ENCODE assay signal across 21 cellular contexts in the genomic region with DNA sequence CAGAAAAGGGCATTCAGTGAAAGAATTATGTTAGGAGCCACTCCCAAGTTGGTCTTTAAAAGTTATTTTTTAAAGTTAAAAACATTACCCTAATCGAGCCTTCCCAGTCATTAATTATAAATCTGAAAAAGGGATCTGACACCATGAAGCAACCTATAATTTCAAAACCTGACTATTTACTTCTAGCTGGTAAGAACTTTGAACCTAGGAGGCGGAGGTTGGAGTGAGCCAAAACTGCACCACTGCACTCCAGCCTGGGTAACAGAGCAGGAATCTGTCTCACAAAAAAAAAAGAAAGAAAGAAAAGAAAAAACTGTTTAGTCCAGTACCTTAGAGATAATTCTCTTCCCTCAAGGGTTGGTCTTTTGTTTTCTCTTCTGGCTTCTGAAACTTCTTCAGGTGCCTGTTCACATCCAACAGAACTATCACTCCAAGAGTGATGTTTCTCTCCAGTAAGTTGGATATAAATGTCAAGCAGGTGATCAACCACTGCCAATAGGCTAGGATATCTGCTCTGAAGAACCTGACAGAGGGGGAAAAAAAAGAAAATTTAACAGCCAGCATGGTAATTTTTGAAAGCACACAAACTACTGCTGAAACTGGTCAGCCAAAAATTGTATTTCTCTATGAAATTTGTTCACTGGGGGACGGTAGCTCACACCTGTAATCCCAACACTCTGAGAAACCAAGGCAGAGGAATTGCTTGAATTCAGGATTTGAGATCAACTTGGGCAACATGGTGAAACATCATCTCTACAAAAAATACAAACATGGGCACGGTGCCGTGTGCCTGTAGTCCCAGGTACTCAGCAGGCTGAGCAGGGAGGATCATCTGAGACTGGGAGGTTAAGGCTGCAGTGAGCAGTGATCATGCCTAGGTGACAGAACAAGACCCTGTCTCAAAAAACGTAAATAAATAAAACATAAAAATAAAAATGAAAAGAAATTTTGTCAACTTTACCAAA. TPM values are rescaled to one million over a fixed set of nuclear protein-coding genes. Genes with fewer than 3 reads are reported as not detected.
A peak's percentile ranks its signal among the peaks of the same experiment; 100 is the strongest.
DNase-seq lines count a peak whose midpoint lies in the region; ATAC-seq, FAIRE-seq and TF ChIP-seq lines count a peak whose summit lies in the region.
"Had no signal": no experiment of that assay in that cellular context is flagged by ENCODE, and none has a peak within 500 bp of the region (broad histone marks: within the 10 kb centered on the region; RNA-seq: fewer than 3 reads in every experiment).

No MANE protein-coding gene starts in this region.

- H3K36me3 ChIP-seq in liver (ENCODE audit: control insufficient read depth in 4 of 4, insufficient read depth in 3 of 4, low read depth in 1 of 4, low read length in 3 of 4): peaks cover 0 to 4% (median under 1%) of the 10 kb centered on the region in 4 donors

- peak overlapping the region; percentile 89 to 94 for H3K27ac ChIP-seq in liver (ENCODE audit: low read depth in 1 of 2, low read length in 2 of 2)
- H3K27ac ChIP-seq: 22Rv1, A549, C4-2B had no signal

- peak in 1 of 2 donors; percentile 19 for TF ChIP-seq RAD21 in liver (IDR thresholded peaks at IDR 0.05)

- no peaks in the 10 kb centered on the region for H3K9me3 Mint-ChIP-seq in activated CD4-positive, alpha-beta T cell treated with anti-CD3 and anti-CD28 coated beads for 36 hours (ENCODE audit: low read depth)
- H3K9me3 Mint-ChIP-seq in activated CD4-positive, alpha-beta T cell treated with anti-CD3 and anti-CD28 coated beads, Interleukin-2, amount 10 ng/mL, durations not matched to agents 7 days and 5 days: no peaks in the 10 kb centered on the region
- H3K9me3 Mint-ChIP-seq in effector memory CD8-positive, alpha-beta T cell: no peaks in the 10 kb centered on the region
- H3K9me3 Mint-ChIP-seq: CD4-positive, alpha-beta T cell had no signal

- ATAC-seq in activated CD4-positive, alpha-beta T cell treated with anti-CD3 and anti-CD28 coated beads for 36 hours: no peak
- ATAC-seq in effector memory CD8-positive, alpha-beta T cell (replicated peaks): no peak
- ATAC-seq in HG03571 (IDR thresholded peaks at IDR 0.05; ENCODE audit: unreplicated experiment) (no peak), HG02981 (IDR thresholded peaks at IDR 0.05; ENCODE audit: unreplicated experiment) (no peak), HG03520 (IDR thresholded peaks at IDR 0.05; ENCODE audit: unreplicated experiment) (no peak)
- ATAC-seq: A549 had no signal

- H3K4me3 Mint-ChIP-seq in activated CD4-positive, alpha-beta T cell treated with anti-CD3 and anti-CD28 coated beads for 36 hours: no peak overlapping the region
- H3K4me3 Mint-ChIP-seq in activated CD4-positive, alpha-beta T cell treated with anti-CD3 and anti-CD28 coated beads, Interleukin-2, amount 10 ng/mL, durations not matched to agents 7 days and 5 days: no peak overlapping the region
- no peak overlapping the region for H3K4me3 Mint-ChIP-seq in effector memory CD8-positive, alpha-beta T cell
- H3K4me3 Mint-ChIP-seq: CD4-positive, alpha-beta T cell; IgD-negative memory B cell had no signal

- peak; percentile 44 for FAIRE-seq in GM12892 (lab: Jason Lieb, UNC)
- FAIRE-seq: A549, D721Med, G401.6, GM12891, HTR-8/SVneo had no signal

- H3K27me3 ChIP-seq in liver (ENCODE audit: control insufficient read depth in 4 of 4, insufficient read depth in 4 of 4, low read length in 3 of 4): no peaks in the 10 kb centered on the region

- CTCF ChIA-PET in activated CD4-positive, alpha-beta T cell treated with anti-CD3 and anti-CD28 coated beads for 36 hours (lab: Charles Lee): no interaction called here
- CTCF ChIA-PET in activated CD4-positive, alpha-beta T cell treated with anti-CD3 and anti-CD28 coated beads, Interleukin-2, amount 10 ng/mL, durations not matched to agents 7 days and 5 days (lab: Charles Lee): interaction anchor here (1.3 kb wide), 1 partner anchor 9 kb away, joined by 4 read pairs; no protein-coding TSS in a partner anchor

- TF ChIP-seq CTCF in liver (IDR thresholded peaks at IDR 0.05; ENCODE audit: low read depth, low read length, missing input control): no peak

- peaks cover 6 to 33% (median 15%) of the 10 kb centered on the region in 4 donors for H3K4me1 ChIP-seq in liver (ENCODE audit: control insufficient read depth in 4 of 4, insufficient read depth in 4 of 4, low read length in 3 of 4)
- H3K4me1 ChIP-seq: A549 had no signal

- 43% methylated on average over 6 of the region's 6 CpGs for whole genome bisulfite sequencing in liver

- no peak overlapping the region for H3K4me3 ChIP-seq in liver (ENCODE audit: low read depth in 1 of 3, low read length in 3 of 3)
- H3K4me3 ChIP-seq: A549 had no signal

- intact Hi-C loops in activated CD4-positive, alpha-beta T cell treated with anti-CD3 and anti-CD28 coated beads for 36 hours (cut with DNase I, micrococcal nuclease): no loop called here

- DNase-seq in activated CD4-positive, alpha-beta T cell treated with anti-CD3 and anti-CD28 coated beads for 36 hours: no peak
- no peak for DNase-seq in activated CD4-positive, alpha-beta T cell treated with anti-CD3 and anti-CD28 coated beads, Interleukin-2, amount 10 ng/mL, durations not matched to agents 7 days and 5 days
- no peak for DNase-seq in GM12892 (ENCODE audit: insufficient read length)
- no peak for DNase-seq in effector memory CD8-positive, alpha-beta T cell
- DNase-seq: AML-193; Caco-2; CD4-positive, alpha-beta T cell; GOT3; H7 had no signal

- peak overlapping the region; percentile 66 to 75 for H3K9ac ChIP-seq in liver (ENCODE audit: low read depth in 1 of 2, low read length in 2 of 2)

- peaks cover 68% of the 10 kb centered on the region for H3K36me3 Mint-ChIP-seq in activated CD4-positive, alpha-beta T cell treated with anti-CD3 and anti-CD28 coated beads for 36 hours (ENCODE audit: low read depth)
- peaks cover 60% of the 10 kb centered on the region for H3K36me3 Mint-ChIP-seq in activated CD4-positive, alpha-beta T cell treated with anti-CD3 and anti-CD28 coated beads, Interleukin-2, amount 10 ng/mL, durations not matched to agents 7 days and 5 days (ENCODE audit: low read depth)
- H3K36me3 Mint-ChIP-seq in effector memory CD8-positive, alpha-beta T cell (ENCODE audit: insufficient read depth): peaks cover 60% of the 10 kb centered on the region

- H3K9me3 ChIP-seq in liver (ENCODE audit: control insufficient read depth in 4 of 4, low read length in 3 of 4): no peaks in the 10 kb centered on the region
- H3K9me3 ChIP-seq: A549 had no signal

- TF ChIP-seq POLR2A in GM12892 (IDR thresholded peaks at IDR 0.05; ENCODE audit: low read depth, low read length): no peak

- H3K4me1 Mint-ChIP-seq in activated CD4-positive, alpha-beta T cell treated with anti-CD3 and anti-CD28 coated beads for 36 hours: no peaks in the 10 kb centered on the region
- H3K4me1 Mint-ChIP-seq in activated CD4-positive, alpha-beta T cell treated with anti-CD3 and anti-CD28 coated beads, Interleukin-2, amount 10 ng/mL, durations not matched to agents 7 days and 5 days: no peaks in the 10 kb centered on the region
- H3K4me1 Mint-ChIP-seq in effector memory CD8-positive, alpha-beta T cell (ENCODE audit: low read depth in 2 of 2): no peaks in the 10 kb centered on the region

- POLR2A ChIA-PET in activated CD4-positive, alpha-beta T cell treated with anti-CD3 and anti-CD28 coated beads for 36 hours (lab: Charles Lee): no interaction called here
- POLR2A ChIA-PET in activated CD4-positive, alpha-beta T cell treated with anti-CD3 and anti-CD28 coated beads, Interleukin-2, amount 10 ng/mL, durations not matched to agents 7 days and 5 days (lab: Charles Lee): no interaction called here

- H3K27ac Mint-ChIP-seq in activated CD4-positive, alpha-beta T cell treated with anti-CD3 and anti-CD28 coated beads for 36 hours: peak overlapping the region; percentile 45
- H3K27ac Mint-ChIP-seq in activated CD4-positive, alpha-beta T cell treated with anti-CD3 and anti-CD28 coated beads, Interleukin-2, amount 10 ng/mL, durations not matched to agents 7 days and 5 days: no peak overlapping the region
- H3K27ac Mint-ChIP-seq in effector memory CD8-positive, alpha-beta T cell: peak overlapping the region; percentile 44 to 51
- H3K27ac Mint-ChIP-seq: CD4-positive, alpha-beta T cell; IgD-negative memory B cell had no signal

- H3K27me3 Mint-ChIP-seq in activated CD4-positive, alpha-beta T cell treated with anti-CD3 and anti-CD28 coated beads for 36 hours: no peaks in the 10 kb centered on the region
- H3K27me3 Mint-ChIP-seq in activated CD4-positive, alpha-beta T cell treated with anti-CD3 and anti-CD28 coated beads, Interleukin-2, amount 10 ng/mL, durations not matched to agents 7 days and 5 days: no peaks in the 10 kb centered on the region
- H3K27me3 Mint-ChIP-seq in effector memory CD8-positive, alpha-beta T cell: no peaks in the 10 kb centered on the region
- H3K27me3 Mint-ChIP-seq: CD4-positive, alpha-beta T cell; IgD-negative memory B cell had no signal

TF ChIP-seq in liver, 16 proteins besides CTCF, POLR2A, EP300 and RAD21 (continues in another document):
- TF ChIP-seq TAF1 (conservative IDR thresholded peaks at IDR 0.05) (no peak), YY1 (IDR thresholded peaks at IDR 0.05) (peak; percentile 36), HNF4A (conservative IDR thresholded peaks at IDR 0.05) (peak; percentile 95)

RNA-seq across cellular contexts. Expression of gene MDN1, which starts 38.2 kb away (rescaled TPM):
- total RNA-seq in activated CD4-positive, alpha-beta T cell treated with anti-CD3 and anti-CD28 coated beads for 36 hours: 10 to 100 TPM; 48.6 to 59.5 TPM
- 10 to 100 TPM; 53.8 to 56.8 TPM for total RNA-seq in activated CD4-positive, alpha-beta T cell treated with anti-CD3 and anti-CD28 coated beads, Interleukin-2, amount 10 ng/mL, durations not matched to agents 7 days and 5 days
- polyA plus RNA-seq in GM12892 (2012; ENCODE audit: missing spikeins): 19.5 TPM
- 10 to 100 TPM; 29.6 to 48.9 TPM for total RNA-seq in liver
- polyA plus RNA-seq in liver: 10 to 100 TPM in 1 of 2 donors, 1 to 10 TPM in 1; 5.4 to 16.0 TPM

RNA-seq across cellular contexts. Expression of gene CASP8AP2, which starts 48.3 kb away (rescaled TPM):
- total RNA-seq in activated CD4-positive, alpha-beta T cell treated with anti-CD3 and anti-CD28 coated beads for 36 hours: 10 to 100 TPM; 34.0 to 36.5 TPM
- total RNA-seq in activated CD4-positive, alpha-beta T cell treated with anti-CD3 and anti-CD28 coated beads, Interleukin-2, amount 10 ng/mL, durations not matched to agents 7 days and 5 days: 10 to 100 TPM; 45.1 to 49.6 TPM
- polyA plus RNA-seq in GM12892 (2012; ENCODE audit: missing spikeins): 12.6 TPM
- total RNA-seq in liver: 10 to 100 TPM in 1 of 2 donors, 1 to 10 TPM in 1; 7.3 to 12.2 TPM
- 1 to 10 TPM; 1.9 to 7.0 TPM for polyA plus RNA-seq in liver
